In genomic region chrX:46628406-46629371, GRCh38 we compare ENCODE assay signal across 1 cellular context.
TF ChIP-seq lines count a peak whose summit lies in the region.

No MANE protein-coding gene starts in this region.

TF ChIP-seq in GM23338, 12 proteins besides CTCF, POLR2A, EP300 and RAD21 (continued from another document):
- TF ChIP-seq ETS1 (IDR thresholded peaks at IDR 0.05), result no peak
TF ChIP-seq in GM23338: peak in this region for 0.
